Comparison of ENCODE assay signal across 31 cellular contexts in genomic region chrX:7500386-7500785, GRCh38.
"Had no signal": no experiment of that assay in that cellular context is flagged by ENCODE, and none has a peak within 500 bp of the region (broad histone marks: within the 10 kb centered on the region; RNA-seq: fewer than 3 reads in every experiment).

No MANE protein-coding gene starts in this region.

- H3K27me3 Mint-ChIP-seq: naive thymus-derived CD8-positive, alpha-beta T cell; natural killer cell treated with Interleukin-12 subunit alpha and Interleukin-12 subunit beta and Interleukin-15 and Interleukin-18, amount 100 ng/mL, for 72 hours; progenitor cell of endocrine pancreas; stimulated activated naive B cell treated with anti-CD40 and anti-IgM and Interleukin-4, amounts not matched to agents 10 μg/mL and 1 μg/mL and 100 μg/mL, for 72 hours; stimulated activated naive CD8-positive, alpha-beta T cell treated with anti-CD3 and anti-CD28 coated beads, Interleukin-15, Interleukin-2, amounts not matched to agents 100 ng/mL and 50 ng/mL, for 24 hours had no signal

- DNase-seq: naive thymus-derived CD8-positive, alpha-beta T cell; nephron progenitor cell; nucleus accumbens; ovary; posterior cingulate gyrus; psoas muscle; right cardiac atrium; right lobe of liver; sigmoid colon; small intestine; stimulated activated CD4-positive, alpha-beta T cell treated with anti-CD3 and anti-CD28 coated beads, Interleukin-15, amount 100 ng/mL, for 24 hours; stimulated activated CD4-positive, alpha-beta T cell treated with anti-CD3 and anti-CD28 coated beads, Interleukin-2, amount 100 ng/mL, for 24 hours; stimulated activated CD4-positive, alpha-beta T cell treated with anti-CD3 and anti-CD28 coated beads, Interleukin-2, amount 100 ng/mL, for 48 hours; stimulated activated CD4-positive, alpha-beta T cell treated with anti-CD3 and anti-CD28 coated beads, Interleukin-4, amount 100 ng/mL, for 24 hours; stimulated activated naive B cell treated with anti-CD40 and anti-IgM and Interleukin-4, amounts not matched to agents 10 μg/mL and 1 μg/mL and 100 μg/mL, for 72 hours; stimulated activated naive CD4-positive, alpha-beta T cell treated with Interleukin-2 at 50 U/mL for 16 hours; stomach; thyroid gland; trophoblast cell; upper lobe of left lung had no signal

- H3K27ac Mint-ChIP-seq: naive thymus-derived CD8-positive, alpha-beta T cell; natural killer cell treated with Interleukin-12 subunit alpha and Interleukin-12 subunit beta and Interleukin-15 and Interleukin-18, amount 100 ng/mL, for 72 hours; nephron progenitor cell; progenitor cell of endocrine pancreas; stimulated activated effector memory CD8-positive, alpha-beta T cell treated with anti-CD3 and anti-CD28 coated beads, Interleukin-12 subunit alpha, Interleukin-12 subunit beta, amount 100 ng/mL, for 72 hours; stimulated activated naive B cell treated with anti-CD40 and anti-IgM and Interleukin-4, amounts not matched to agents 10 μg/mL and 1 μg/mL and 100 μg/mL, for 72 hours; stimulated activated naive CD8-positive, alpha-beta T cell treated with anti-CD3 and anti-CD28 coated beads, Interleukin-15, Interleukin-2, amounts not matched to agents 100 ng/mL and 50 ng/mL, for 24 hours had no signal

- FAIRE-seq: small intestine, urothelium cell line had no signal

- H3K4me3 Mint-ChIP-seq: naive thymus-derived CD8-positive, alpha-beta T cell; natural killer cell treated with Interleukin-12 subunit alpha and Interleukin-12 subunit beta and Interleukin-15 and Interleukin-18, amount 100 ng/mL, for 72 hours; nephron progenitor cell; neural crest cell; stimulated activated effector memory CD8-positive, alpha-beta T cell treated with anti-CD3 and anti-CD28 coated beads, Interleukin-12 subunit alpha, Interleukin-12 subunit beta, amount 100 ng/mL, for 72 hours; stimulated activated naive B cell treated with anti-CD40 and anti-IgM and Interleukin-4, amounts not matched to agents 10 μg/mL and 1 μg/mL and 100 μg/mL, for 72 hours; stimulated activated naive CD8-positive, alpha-beta T cell treated with anti-CD3 and anti-CD28 coated beads, Interleukin-15, Interleukin-2, amounts not matched to agents 100 ng/mL and 50 ng/mL, for 24 hours had no signal

- H3K4me3 ChIP-seq: ovary, psoas muscle, right lobe of liver, sigmoid colon, stomach, thoracic aorta, thyroid gland, tibial nerve, upper lobe of left lung, vagina had no signal

- H2AFZ ChIP-seq: parathyroid adenoma had no signal

- H3K27ac ChIP-seq: neutrophil, ovary, parathyroid adenoma, psoas muscle, right lobe of liver, sigmoid colon, stomach, thoracic aorta, thyroid gland, tibial nerve, upper lobe of left lung, vagina had no signal

- H3K4me1 ChIP-seq: parathyroid adenoma, psoas muscle, right lobe of liver, sigmoid colon, stomach, thyroid gland, tibial nerve, upper lobe of left lung, vagina had no signal

- H3K36me3 ChIP-seq: neutrophil, ovary, right lobe of liver, sigmoid colon, stomach, thoracic aorta, thyroid gland, tibial nerve, upper lobe of left lung, vagina had no signal

- H3K27me3 ChIP-seq: neutrophil, ovary, right lobe of liver, sigmoid colon, stomach, thyroid gland, tibial nerve, upper lobe of left lung, vagina had no signal

- H3K79me2 ChIP-seq: parathyroid adenoma had no signal

- H3K9me3 ChIP-seq: neutrophil, ovary, psoas muscle, right lobe of liver, sigmoid colon, stomach, thoracic aorta, thyroid gland, tibial nerve, upper lobe of left lung, vagina had no signal

- H3K36me3 Mint-ChIP-seq: natural killer cell treated with Interleukin-12 subunit alpha and Interleukin-12 subunit beta and Interleukin-15 and Interleukin-18, amount 100 ng/mL, for 72 hours; stimulated activated effector memory CD8-positive, alpha-beta T cell treated with anti-CD3 and anti-CD28 coated beads, Interleukin-12 subunit alpha, Interleukin-12 subunit beta, amount 100 ng/mL, for 72 hours; stimulated activated naive B cell treated with anti-CD40 and anti-IgM and Interleukin-4, amounts not matched to agents 10 μg/mL and 1 μg/mL and 100 μg/mL, for 72 hours had no signal

- H3K9me3 Mint-ChIP-seq: nephron progenitor cell; stimulated activated naive CD8-positive, alpha-beta T cell treated with anti-CD3 and anti-CD28 coated beads, Interleukin-15, Interleukin-2, amounts not matched to agents 100 ng/mL and 50 ng/mL, for 24 hours had no signal

- ATAC-seq: naive thymus-derived CD8-positive, alpha-beta T cell; natural killer cell treated with Interleukin-12 subunit alpha and Interleukin-12 subunit beta and Interleukin-15 and Interleukin-18, amount 100 ng/mL, for 72 hours; psoas muscle; right cardiac atrium; right lobe of liver; stimulated activated effector memory CD8-positive, alpha-beta T cell treated with anti-CD3 and anti-CD28 coated beads, Interleukin-12 subunit alpha, Interleukin-12 subunit beta, amount 100 ng/mL, for 72 hours; stimulated activated naive B cell treated with anti-CD40 and anti-IgM and Interleukin-4, amounts not matched to agents 10 μg/mL and 1 μg/mL and 100 μg/mL, for 72 hours had no signal

- H3K4me1 Mint-ChIP-seq: naive thymus-derived CD8-positive, alpha-beta T cell; nephron progenitor cell; stimulated activated effector memory CD8-positive, alpha-beta T cell treated with anti-CD3 and anti-CD28 coated beads, Interleukin-12 subunit alpha, Interleukin-12 subunit beta, amount 100 ng/mL, for 72 hours; stimulated activated naive B cell treated with anti-CD40 and anti-IgM and Interleukin-4, amounts not matched to agents 10 μg/mL and 1 μg/mL and 100 μg/mL, for 72 hours had no signal

- H3K9ac ChIP-seq: parathyroid adenoma had no signal
